In genomic region chr2:237501892-237502513, GRCh38 we compare ENCODE assay signal across 17 cellular contexts. TPM values are rescaled to one million over a fixed set of nuclear protein-coding genes. Genes with fewer than 3 reads are reported as not detected.
A peak's percentile ranks its signal among the peaks of the same experiment; 100 is the strongest.
DNase-seq lines count a peak whose midpoint lies in the region; ATAC-seq and TF ChIP-seq lines count a peak whose summit lies in the region.
"Had no signal": no experiment of that assay in that cellular context is flagged by ENCODE, and none has a peak within 500 bp of the region (broad histone marks: within the 10 kb centered on the region; RNA-seq: fewer than 3 reads in every experiment).

No MANE protein-coding gene starts in this region.

- H3K4me3 ChIP-seq in SK-N-SH (ENCODE audit: low read depth in 2 of 2, low read length in 1 of 2): no peak overlapping the region
- no peak overlapping the region for H3K4me3 ChIP-seq in vagina
- no peak overlapping the region for H3K4me3 ChIP-seq in dorsolateral prefrontal cortex
- H3K4me3 ChIP-seq: K562 had no signal

- H3K79me2 ChIP-seq in SK-N-SH (ENCODE audit: insufficient read depth): peaks cover 82% of the 10 kb centered on the region

- CTCF ChIA-PET in SK-N-SH (lab: Yijun Ruan, JAX): interaction anchor here (0.9 to 6.4 kb wide), 3 partner anchors 10 to 74 kb away, joined by 3 to 48 read pairs (median 15); no protein-coding TSS in a partner anchor
- CTCF ChIA-PET in activated CD8-positive, alpha-beta T cell treated with anti-CD3 and anti-CD28 coated beads for 36 hours (lab: Charles Lee): interaction anchor here (0.8 to 1.6 kb wide), 4 partner anchors 11 to 421 kb away, joined by 3 to 5 read pairs (median 4); no protein-coding TSS in a partner anchor

- H2AFZ ChIP-seq in SK-N-SH (ENCODE audit: low read depth): no peak overlapping the region

- H3K4me1 ChIP-seq in SK-N-SH (ENCODE audit: control insufficient read depth in 1 of 2, insufficient read depth in 2 of 2, low read depth in 1 of 2, low read length in 1 of 2) (peaks cover 9 to 29% of the 10 kb centered on the region in 2 experiments; a peak in 3 of 4 replicates), vagina (peaks cover 20% of the 10 kb centered on the region)

- H3K27ac ChIP-seq in SK-N-SH (ENCODE audit: low read depth in 2 of 2, low read length in 1 of 2) (peak overlapping the region; percentile 51 to 100; a peak in 3 of 4 replicates), vagina (peak overlapping the region; percentile 88), dorsolateral prefrontal cortex (peak overlapping the region in 4 of 59 donors; percentile 13 to 50 (median 37))

- H3K9me3 ChIP-seq in SK-N-SH (no peaks in the 10 kb centered on the region), vagina (no peaks in the 10 kb centered on the region)

- H3K4me2 ChIP-seq in SK-N-SH: peak overlapping the region; percentile 38

- TF ChIP-seq EP300 in SK-N-SH (IDR thresholded peaks at IDR 0.05; ENCODE audit: borderline replicate concordance in 1 of 2, low read depth in 1 of 2, low read length in 1 of 2): no peak

- H3K9ac ChIP-seq in SK-N-SH: peak overlapping the region; percentile 78

- H3F3A ChIP-seq in SK-N-SH (replicated peaks; ENCODE audit: insufficient read depth): peaks cover 42% of the 10 kb centered on the region

- no peaks in the 10 kb centered on the region for H3K36me3 Mint-ChIP-seq in endothelial cell (ENCODE audit: low read depth, unreplicated experiment)
- H3K36me3 Mint-ChIP-seq in activated CD8-positive, alpha-beta T cell treated with anti-CD3 and anti-CD28 coated beads for 36 hours (ENCODE audit: low read depth): no peaks in the 10 kb centered on the region

- TF ChIP-seq POLR2A in vagina (IDR thresholded peaks at IDR 0.05): no peak

- POLR2A ChIA-PET in SK-N-SH (lab: Yijun Ruan, JAX): no interaction called here
- POLR2A ChIA-PET in activated CD8-positive, alpha-beta T cell treated with anti-CD3 and anti-CD28 coated beads for 36 hours (lab: Charles Lee): no interaction called here

- no peaks in the 10 kb centered on the region for H3K9me3 Mint-ChIP-seq in endothelial cell (ENCODE audit: unreplicated experiment)
- H3K9me3 Mint-ChIP-seq in activated CD8-positive, alpha-beta T cell treated with anti-CD3 and anti-CD28 coated beads for 36 hours: no peaks in the 10 kb centered on the region
- H3K9me3 Mint-ChIP-seq: central memory CD8-positive, alpha-beta T cell had no signal

- H3K4me1 Mint-ChIP-seq in endothelial cell (ENCODE audit: unreplicated experiment): peaks cover 23% of the 10 kb centered on the region
- H3K4me1 Mint-ChIP-seq in activated CD8-positive, alpha-beta T cell treated with anti-CD3 and anti-CD28 coated beads for 36 hours (ENCODE audit: low read depth): peaks cover 2% of the 10 kb centered on the region
- H3K4me1 Mint-ChIP-seq: central memory CD8-positive, alpha-beta T cell; naive B cell had no signal

- ATAC-seq in SK-N-SH treated with all-trans-retinoic acid at 6 μM for 48 hours (no peak; the same call in 2 of the 3 replicates), GM21717 (IDR thresholded peaks at IDR 0.05; ENCODE audit: unreplicated experiment) (no peak)
- no peak for ATAC-seq in activated CD8-positive, alpha-beta T cell treated with anti-CD3 and anti-CD28 coated beads for 36 hours
- ATAC-seq: K562, Right ventricle myocardium inferior had no signal

- H3K27me3 ChIP-seq in SK-N-SH (ENCODE audit: insufficient read depth) (no peaks in the 10 kb centered on the region), vagina (no peaks in the 10 kb centered on the region), dorsolateral prefrontal cortex (peaks cover 0 to 7% (median 0%) of the 10 kb centered on the region in 45 donors)

- intact Hi-C loops in vagina (cut with DNase I) (no loop called here), dorsolateral prefrontal cortex (cut with DNase I) (no loop called here)
- intact Hi-C loops in activated CD8-positive, alpha-beta T cell treated with anti-CD3 and anti-CD28 coated beads for 36 hours (cut with micrococcal nuclease): no loop called here

- peaks cover 2% of the 10 kb centered on the region for H3K27me3 Mint-ChIP-seq in endothelial cell (ENCODE audit: unreplicated experiment)
- H3K27me3 Mint-ChIP-seq in activated CD8-positive, alpha-beta T cell treated with anti-CD3 and anti-CD28 coated beads for 36 hours: peaks cover 25% of the 10 kb centered on the region

- TF ChIP-seq CTCF in SK-N-SH (IDR thresholded peaks at IDR 0.05) (no peak), endothelial cell (IDR thresholded peaks at IDR 0.05; ENCODE audit: unreplicated experiment) (no peak), vagina (IDR thresholded peaks at IDR 0.05) (no peak), dorsolateral prefrontal cortex (IDR thresholded peaks at IDR 0.05 in 54 of 56, conservative IDR thresholded peaks at IDR 0.05 in 2 of 56; ENCODE audit: low read depth in 1 of 56, partially characterized antibody in 56 of 56) (no peak)
- TF ChIP-seq CTCF in activated CD8-positive, alpha-beta T cell treated with anti-CD3 and anti-CD28 coated beads for 36 hours (IDR thresholded peaks at IDR 0.05): no peak

- no peaks in the 10 kb centered on the region for H3K9me2 ChIP-seq in SK-N-SH

- no peaks in the 10 kb centered on the region for H4K20me1 ChIP-seq in SK-N-SH (ENCODE audit: insufficient read depth)

- H3K27ac Mint-ChIP-seq in endothelial cell (ENCODE audit: unreplicated experiment): peak overlapping the region; percentile 85
- no peak overlapping the region for H3K27ac Mint-ChIP-seq in activated CD8-positive, alpha-beta T cell treated with anti-CD3 and anti-CD28 coated beads for 36 hours
- H3K27ac Mint-ChIP-seq: naive B cell had no signal

- no peak overlapping the region for H3K4me3 Mint-ChIP-seq in endothelial cell (ENCODE audit: unreplicated experiment)
- H3K4me3 Mint-ChIP-seq in activated CD8-positive, alpha-beta T cell treated with anti-CD3 and anti-CD28 coated beads for 36 hours: no peak overlapping the region
- H3K4me3 Mint-ChIP-seq: central memory CD8-positive, alpha-beta T cell; naive B cell had no signal

- WGBS in SK-N-SH (ENCODE audit: low lambda C conversion rate): 61% methylated on average over 2 of the region's 2 CpGs

- peaks cover 0 to 64% of the 10 kb centered on the region in 2 experiments for H3K36me3 ChIP-seq in SK-N-SH (replicated peaks in 1 of 2; ENCODE audit: control insufficient read depth in 1 of 2, insufficient read depth in 2 of 2, low read length in 1 of 2)
- no peaks in the 10 kb centered on the region for H3K36me3 ChIP-seq in vagina

- TF ChIP-seq RAD21 in SK-N-SH (IDR thresholded peaks at IDR 0.05; ENCODE audit: low read length): no peak

- no peak for DNase-seq in SK-N-SH
- no peak for DNase-seq in endothelial cell (ENCODE audit: low spot score)
- peak; percentile 50 to 65 for DNase-seq in lung microvascular endothelial cell (ENCODE audit: low read depth in 2 of 2)
- DNase-seq in vagina (ENCODE audit: extremely low spot score in 2 of 2): no peak
- no peak for DNase-seq in dorsolateral prefrontal cortex
- no peak for DNase-seq in activated CD8-positive, alpha-beta T cell treated with anti-CD3 and anti-CD28 coated beads for 36 hours
- DNase-seq: activated CD8-positive, alpha-beta memory T cell treated with anti-CD3 and anti-CD28 coated beads for 24 hours; activated naive CD4-positive, alpha-beta T cell; Calu3; naive B cell; NCI-H1436 treated with DMSO at 0.1 percent for 48 hours; NCI-H526 had no signal

TF ChIP-seq in SK-N-SH, 30 proteins besides CTCF, POLR2A, EP300 and RAD21 (continues in another document):
- TF ChIP-seq POLR2AphosphoS5 (IDR thresholded peaks at IDR 0.05; ENCODE audit: low read depth, low read length): no peak
- no peak for TF ChIP-seq PBX3 (IDR thresholded peaks at IDR 0.05)
- TF ChIP-seq GABPA (IDR thresholded peaks at IDR 0.05; ENCODE audit: low read depth): no peak
- no peak for TF ChIP-seq FOXM1 (IDR thresholded peaks at IDR 0.05; ENCODE audit: low read depth)
- no peak for TF ChIP-seq YY1 (IDR thresholded peaks at IDR 0.05; ENCODE audit: low read depth)
- TF ChIP-seq TEAD4 (IDR thresholded peaks at IDR 0.05; ENCODE audit: borderline replicate concordance, insufficient read depth): no peak
- TF ChIP-seq MEF2A (IDR thresholded peaks at IDR 0.05; ENCODE audit: borderline replicate concordance, low read depth): no peak

TF ChIP-seq in SK-N-SH treated with all-trans-retinoic acid at 6 μM for 48 hours, 23 proteins besides CTCF, POLR2A, EP300 and RAD21 (continues in another document):
- no peak for TF ChIP-seq ZFP3 (CRISPR knock-in tag; IDR thresholded peaks at IDR 0.05)
- TF ChIP-seq PATZ1 (CRISPR knock-in tag; IDR thresholded peaks at IDR 0.05; ENCODE audit: borderline replicate concordance): no peak

RNA-seq across cellular contexts. Expression of gene MLPH, which starts 15.0 kb away (rescaled TPM):
- polyA plus RNA-seq in SK-N-SH (2012; rRNA removed): 84.8 and 93.6 TPM in 2 replicates
- 37.4 and 44.7 TPM in 2 replicates for polyA plus RNA-seq in SK-N-SH (2012; cell fraction: cytosol; rRNA removed)
- polyA plus RNA-seq in SK-N-SH (2012; cell fraction: nucleus; rRNA removed): 348 and 369 TPM in 2 replicates
- total RNA-seq in endothelial cell (ENCODE audit: unreplicated experiment) (0.36 TPM), lung microvascular endothelial cell (0.20 and 0.22 TPM in 2 replicates), vagina (34.6 TPM), dorsolateral prefrontal cortex (10 to 100 TPM in 1 of 120 experiments, 1 to 10 TPM in 90, under 1 TPM in 20, not detected in 9; 0.32 to 12.5 (median 1.8) TPM)
- total RNA-seq in activated CD8-positive, alpha-beta T cell treated with anti-CD3 and anti-CD28 coated beads for 36 hours: not detected
- polyA plus RNA-seq: K562 had no signal

Comparison
In these comparisons a context has a peak if more than half of its experiments do, and no peak if none do; other contexts are left out.
1. DNase-seq: peak in lung microvascular endothelial cell (2 of 2); none in SK-N-SH (single experiment), endothelial cell (single experiment), vagina (0 of 2), dorsolateral prefrontal cortex (0 of 10) and activated CD8-positive, alpha-beta T cell treated with anti-CD3 and anti-CD28 coated beads for 36 hours (single experiment).